Comparison of ENCODE assay signal across 11 cellular contexts in the genomic region with DNA sequence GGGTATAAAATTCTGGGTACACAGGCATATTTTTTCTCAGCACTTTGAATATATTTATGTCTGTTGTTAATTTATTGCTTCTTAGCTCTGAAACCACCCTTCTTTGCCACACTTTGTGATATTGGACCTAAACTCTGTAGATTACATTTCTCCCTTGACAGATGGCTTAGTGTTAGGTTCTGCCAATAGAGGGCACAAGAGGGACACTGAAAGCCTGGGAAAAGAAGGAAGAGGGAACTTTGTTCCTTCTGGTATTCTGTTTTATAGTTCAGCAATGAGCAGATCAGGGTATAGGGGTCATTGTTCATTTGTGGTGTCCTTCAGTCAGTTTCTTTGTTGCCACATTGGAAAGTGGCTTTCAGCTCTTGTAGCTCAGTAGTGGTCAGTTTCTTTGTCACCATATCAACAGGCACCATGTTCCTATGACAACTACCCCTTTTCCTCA.
DNase-seq lines count a peak whose midpoint lies in the region; ATAC-seq, FAIRE-seq and TF ChIP-seq lines count a peak whose summit lies in the region.
"Had no signal": no experiment of that assay in that cellular context is flagged by ENCODE, and none has a peak within 500 bp of the region (broad histone marks: within the 10 kb centered on the region; RNA-seq: fewer than 3 reads in every experiment).

No MANE protein-coding gene starts in this region.

- H3K9me3 ChIP-seq in left ventricle myocardium inferior (replicated peaks), result peaks cover 54% of the 10 kb centered on the region
- peaks cover 12% of the 10 kb centered on the region for H3K9me3 ChIP-seq in NT2/D1 (ENCODE audit: insufficient read depth, low read length)

- FAIRE-seq in RCC 7860 (lab: Jason Lieb, UNC), result no peak

- H3K4me3 ChIP-seq in left ventricle myocardium inferior (no peak overlapping the region), NT2/D1 (ENCODE audit: insufficient read length, low read depth) (no peak overlapping the region), fibroblast of pulmonary artery (replicated peaks; ENCODE audit: low read depth, low read length) (no peak overlapping the region)
- H3K4me3 ChIP-seq: BLaER1, SK-N-MC had no signal

- H3K36me3 ChIP-seq in left ventricle myocardium inferior (no peaks in the 10 kb centered on the region), NT2/D1 (ENCODE audit: insufficient read depth, insufficient read length, low read length) (no peaks in the 10 kb centered on the region)
- H3K36me3 ChIP-seq: BLaER1 had no signal

- no peaks in the 10 kb centered on the region for H3K4me1 ChIP-seq in left ventricle myocardium inferior
- H3K4me1 ChIP-seq in NT2/D1 (ENCODE audit: insufficient read depth, insufficient read length), result no peaks in the 10 kb centered on the region
- H3K4me1 ChIP-seq: BLaER1 had no signal

- no peak for DNase-seq in left ventricle myocardium inferior
- no peak for DNase-seq in left ventricle myocardium superior
- peak; percentile 61 for DNase-seq in NT2/D1 (ENCODE audit: low read depth, low spot score)
- no peak for DNase-seq in fibroblast of pulmonary artery (ENCODE audit: low read depth)
- DNase-seq in activated CD4-positive, alpha-beta T cell treated with anti-CD3 and anti-CD28 coated beads, Interleukin-2, amount 50 U/mL, for 1 hour, result no peak
- no peak for DNase-seq in RCC 7860 (ENCODE audit: low spot score)
- DNase-seq in T-helper 9 cell, result no peak
- DNase-seq: activated naive CD8-positive, alpha-beta T cell treated with anti-CD3 and anti-CD28 coated beads, Interleukin-2, amount 10 ng/mL, durations not matched to agents 7 days and 5 days had no signal

- no peak overlapping the region for H3K27ac ChIP-seq in left ventricle myocardium inferior (replicated peaks)
- H3K27ac ChIP-seq: BLaER1, SK-N-MC had no signal

- intact Hi-C loops in left ventricle myocardium inferior (cut with micrococcal nuclease), result no loop called here
- intact Hi-C loops in left ventricle myocardium superior (cut with micrococcal nuclease), result loop anchor here (10.0 kb wide), 1 partner anchor 561 kb away; no protein-coding TSS in a partner anchor

- H3K9ac ChIP-seq in NT2/D1 (ENCODE audit: insufficient read length, low read depth), result no peak overlapping the region
- H3K9ac ChIP-seq: BLaER1 had no signal

- H3K27me3 ChIP-seq in left ventricle myocardium inferior (ENCODE audit: low read depth) (no peaks in the 10 kb centered on the region), NT2/D1 (ENCODE audit: insufficient read depth, insufficient read length) (no peaks in the 10 kb centered on the region)
- H3K27me3 ChIP-seq: BLaER1 had no signal

- ATAC-seq in left ventricle myocardium superior (no peak), GM18870 (IDR thresholded peaks at IDR 0.05; ENCODE audit: unreplicated experiment) (no peak)

- peak; percentile 55 for TF ChIP-seq CTCF in left ventricle myocardium inferior (IDR thresholded peaks at IDR 0.05; ENCODE audit: borderline replicate concordance)
- peak; percentile 7 for TF ChIP-seq CTCF in fibroblast of pulmonary artery (IDR thresholded peaks at IDR 0.05; ENCODE audit: low read length, missing control alignments)
